5 cellular contexts compared by ENCODE assay signal in the genomic region with DNA sequence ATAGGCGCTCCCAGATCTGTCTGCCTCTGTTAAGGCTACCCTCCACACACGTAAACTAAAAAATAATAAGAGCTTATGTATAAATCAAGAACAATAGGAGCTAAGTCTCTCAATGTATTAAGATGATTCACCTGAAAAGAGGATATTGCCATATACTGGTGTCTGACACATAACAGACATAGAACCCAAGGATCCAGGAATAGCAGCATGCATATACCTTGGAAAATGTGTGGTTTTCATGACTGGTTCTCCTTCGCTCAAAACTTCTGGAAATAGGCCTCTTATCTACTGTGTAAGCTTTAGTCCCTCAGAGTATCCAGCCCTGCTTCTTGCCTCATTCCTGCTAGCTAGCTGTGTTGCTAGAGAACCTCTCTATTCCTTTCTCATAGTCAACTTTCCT.
"Had no signal": no experiment of that assay in that cellular context is flagged by ENCODE, and none has a peak within 500 bp of the region (broad histone marks: within the 10 kb centered on the region; RNA-seq: fewer than 3 reads in every experiment).

No MANE protein-coding gene starts in this region.

- H3K4me3 ChIP-seq: GM23338 had no signal

- H3K36me3 Mint-ChIP-seq: IgD-negative memory B cell had no signal

- H3K27ac Mint-ChIP-seq: GM23338, H9, IgD-negative memory B cell had no signal

- H3K4me1 Mint-ChIP-seq: GM23338, H9, IgD-negative memory B cell had no signal

- DNase-seq: H9, HCEC 1CT had no signal

- ATAC-seq: GM23338, HepG2 had no signal

- H3K27me3 Mint-ChIP-seq: IgD-negative memory B cell had no signal

- H3K4me3 Mint-ChIP-seq: GM23338, H9, IgD-negative memory B cell had no signal
